In genomic region chr11:120832609-120833221, GRCh38 we compare ENCODE assay signal across 15 cellular contexts.
DNase-seq lines count a peak whose midpoint lies in the region; ATAC-seq lines count a peak whose summit lies in the region.
"Had no signal": no experiment of that assay in that cellular context is flagged by ENCODE, and none has a peak within 500 bp of the region (broad histone marks: within the 10 kb centered on the region; RNA-seq: fewer than 3 reads in every experiment).

No MANE protein-coding gene starts in this region.

- no peak overlapping the region for H3K4me3 Mint-ChIP-seq in immature natural killer cell
- no peak overlapping the region for H3K4me3 Mint-ChIP-seq in stimulated activated memory B cell treated with anti-CD40 and anti-IgM and Interleukin-4, amounts not matched to agents 10 μg/mL and 1 μg/mL and 100 μg/mL, for 72 hours
- H3K4me3 Mint-ChIP-seq: activated CD8-positive, alpha-beta T cell treated with anti-CD3 and anti-CD28 coated beads for 36 hours; CD8-positive, alpha-beta T cell; natural killer cell had no signal

- H3K27me3 Mint-ChIP-seq in immature natural killer cell (ENCODE audit: low read depth in 3 of 3), result peaks cover 6 to 8% (median 7%) of the 10 kb centered on the region in 3 donors
- H3K27me3 Mint-ChIP-seq in stimulated activated memory B cell treated with anti-CD40 and anti-IgM and Interleukin-4, amounts not matched to agents 10 μg/mL and 1 μg/mL and 100 μg/mL, for 72 hours, result peaks cover 75% of the 10 kb centered on the region

- peaks cover 7 to 25% of the 10 kb centered on the region in 2 donors for H3K4me1 Mint-ChIP-seq in immature natural killer cell
- H3K4me1 Mint-ChIP-seq in stimulated activated memory B cell treated with anti-CD40 and anti-IgM and Interleukin-4, amounts not matched to agents 10 μg/mL and 1 μg/mL and 100 μg/mL, for 72 hours, result peaks cover 13% of the 10 kb centered on the region

- ATAC-seq in stimulated activated memory B cell treated with anti-CD40 and anti-IgM and Interleukin-4, amounts not matched to agents 10 μg/mL and 1 μg/mL and 100 μg/mL, for 72 hours, result peak; percentile 9
- no peak for ATAC-seq in GM21515 (IDR thresholded peaks at IDR 0.05; ENCODE audit: unreplicated experiment)
- ATAC-seq: activated CD8-positive, alpha-beta T cell treated with anti-CD3 and anti-CD28 coated beads for 36 hours; CD8-positive, alpha-beta T cell; left ventricle myocardium superior had no signal

- peaks cover 0 to 7% (median 4%) of the 10 kb centered on the region in 3 donors for H3K36me3 Mint-ChIP-seq in immature natural killer cell
- no peaks in the 10 kb centered on the region for H3K36me3 Mint-ChIP-seq in stimulated activated memory B cell treated with anti-CD40 and anti-IgM and Interleukin-4, amounts not matched to agents 10 μg/mL and 1 μg/mL and 100 μg/mL, for 72 hours
- H3K36me3 Mint-ChIP-seq: CD8-positive, alpha-beta T cell; natural killer cell had no signal

- DNase-seq in NCI-H1092 treated with DMSO at 0.1 percent for 48 hours (lab: John Stamatoyannopoulos, UW) (peak; percentile 40), NCI-H1092 (lab: John Stamatoyannopoulos, UW) (no peak), anterior cingulate cortex (lab: John Stamatoyannopoulos, UW) (peak in 48 of 58 donors; percentile 11 to 84 (median 44)), immature natural killer cell (no peak), SIG-M5 (lab: John Stamatoyannopoulos, UW) (no peak), middle frontal gyrus (ENCODE audit: extremely low spot score, low spot score) (no peak)
- DNase-seq: 8988T; activated CD8-positive, alpha-beta T cell treated with anti-CD3 and anti-CD28 coated beads for 36 hours; brain microvascular endothelial cell; CD8-positive, alpha-beta T cell; left ventricle myocardium superior; natural killer cell; small intestine had no signal

- H3K9me3 Mint-ChIP-seq in immature natural killer cell, result no peaks in the 10 kb centered on the region
- no peaks in the 10 kb centered on the region for H3K9me3 Mint-ChIP-seq in stimulated activated memory B cell treated with anti-CD40 and anti-IgM and Interleukin-4, amounts not matched to agents 10 μg/mL and 1 μg/mL and 100 μg/mL, for 72 hours
- H3K9me3 Mint-ChIP-seq: activated CD8-positive, alpha-beta T cell treated with anti-CD3 and anti-CD28 coated beads for 36 hours; CD8-positive, alpha-beta T cell; natural killer cell had no signal

- H3K27ac Mint-ChIP-seq in immature natural killer cell, result peak overlapping the region in 4 of 6 donors; percentile 26 to 56 (median 40)
- H3K27ac Mint-ChIP-seq in stimulated activated memory B cell treated with anti-CD40 and anti-IgM and Interleukin-4, amounts not matched to agents 10 μg/mL and 1 μg/mL and 100 μg/mL, for 72 hours, result no peak overlapping the region
- H3K27ac Mint-ChIP-seq: activated CD8-positive, alpha-beta T cell treated with anti-CD3 and anti-CD28 coated beads for 36 hours; CD8-positive, alpha-beta T cell had no signal

Comparison
In these comparisons a context has a peak if more than half of its experiments do, and no peak if none do; other contexts are left out.
1. DNase-seq: peak in NCI-H1092 treated with DMSO at 0.1 percent for 48 hours (single experiment) and anterior cingulate cortex (48 of 58); none in NCI-H1092 (single experiment), immature natural killer cell (0 of 3), SIG-M5 (single experiment) and middle frontal gyrus (single experiment).